1 cellular context compared by ENCODE assay signal in genomic region chr22:41180926-41181325, GRCh38.
TF ChIP-seq lines count a peak whose summit lies in the region.

No MANE protein-coding gene starts in this region.

TF ChIP-seq in HEK293, 187 proteins besides CTCF, POLR2A, EP300 and RAD21 (continued from another document):
- TF ChIP-seq ZSCAN5A (tag by site-specific recombination; IDR thresholded peaks at IDR 0.05) = no peak
